In the genomic region with DNA sequence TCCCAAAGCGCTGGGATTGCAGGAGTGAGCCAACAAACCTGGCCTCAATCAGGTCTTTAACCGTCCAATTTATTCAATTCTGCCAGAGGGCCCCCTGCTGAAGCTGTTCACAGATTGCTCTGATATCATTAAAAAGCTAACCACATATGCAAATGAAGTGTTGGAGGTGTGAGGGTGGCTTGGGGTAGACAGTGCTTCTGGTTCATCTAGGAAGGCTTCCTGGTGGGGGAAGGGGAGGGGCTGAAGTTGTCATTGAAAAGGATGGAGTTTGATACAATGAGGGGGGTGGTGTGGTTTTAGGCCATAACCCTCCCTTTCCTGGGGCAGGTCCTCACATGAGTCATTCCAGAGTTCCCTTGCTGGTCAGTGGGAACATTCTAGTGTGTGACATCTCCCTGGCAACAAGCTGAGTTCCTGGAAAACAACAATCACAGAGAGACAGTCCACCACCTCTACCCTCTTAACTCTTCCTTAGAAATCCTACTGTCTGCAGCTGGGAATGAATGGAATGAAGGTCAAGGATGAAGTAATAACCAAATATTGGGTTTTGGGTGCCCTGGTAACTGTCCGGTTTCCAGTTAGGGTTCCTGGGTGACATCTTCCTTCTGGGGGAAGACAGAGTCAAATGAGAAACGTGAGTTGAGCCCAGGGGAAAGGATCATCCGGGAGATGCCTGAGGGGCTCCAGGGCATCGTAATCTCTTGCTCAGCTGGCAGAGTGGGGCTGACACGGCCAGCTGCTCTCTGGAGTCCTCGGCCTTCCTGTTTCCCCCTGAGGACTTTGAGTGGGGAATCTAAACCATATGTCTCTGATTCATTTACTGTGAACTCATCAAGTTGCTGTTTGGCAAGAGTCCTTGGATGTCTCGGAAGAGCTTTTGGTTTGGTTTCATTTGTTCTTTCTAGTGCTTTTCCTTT, we compare ENCODE assay signal across 8 cellular contexts. TPM values are rescaled to one million over a fixed set of nuclear protein-coding genes. Genes with fewer than 3 reads are reported as not detected.
DNase-seq lines count a peak whose midpoint lies in the region; ATAC-seq and TF ChIP-seq lines count a peak whose summit lies in the region.

No MANE protein-coding gene starts in this region.

- peak; percentile 31 for DNase-seq in DMS79 treated with DMSO at 0.1 percent for 48 hours (lab: John Stamatoyannopoulos, UW)
- DNase-seq in DMS79 (lab: John Stamatoyannopoulos, UW): no peak
- DNase-seq in NCI-H2171 (lab: John Stamatoyannopoulos, UW): peak; percentile 68
- DNase-seq in central memory CD8-positive, alpha-beta T cell (ENCODE audit: low spot score in 2 of 2): peak in 1 of 2 donors; percentile 11
- DNase-seq in lower lobe of right lung: no peak
- no peak for DNase-seq in stimulated activated CD4-positive, alpha-beta T cell treated with anti-CD3 and anti-CD28 coated beads, Interleukin-12 subunit alpha, Interleukin-12 subunit beta, amount 100 ng/mL, for 4 hours

- H3K27me3 Mint-ChIP-seq in central memory CD8-positive, alpha-beta T cell: peaks cover 9% of the 10 kb centered on the region

- H3K4me1 ChIP-seq in lower lobe of right lung (peaks cover 58% of the 10 kb centered on the region), thymus (ENCODE audit: control insufficient read depth, insufficient read depth, low read length) (no peaks in the 10 kb centered on the region)

- H3K27me3 ChIP-seq in lower lobe of right lung (ENCODE audit: low read depth): no peaks in the 10 kb centered on the region
- H3K27me3 ChIP-seq in thymus (ENCODE audit: control insufficient read depth, insufficient read depth): no peaks in the 10 kb centered on the region

- peak; percentile 61 for ATAC-seq in central memory CD8-positive, alpha-beta T cell (replicated peaks; ENCODE audit: extremely low read depth, poor library complexity, severe bottlenecking)
- ATAC-seq in lower lobe of right lung (peak; percentile 71 to 72), GM21825 (IDR thresholded peaks at IDR 0.05; ENCODE audit: unreplicated experiment) (no peak)

- TF ChIP-seq CTCF in lower lobe of right lung (IDR thresholded peaks at IDR 0.05): no peak

- no peaks in the 10 kb centered on the region for H3K9me3 Mint-ChIP-seq in central memory CD8-positive, alpha-beta T cell

- H3K4me3 ChIP-seq in lower lobe of right lung (no peak overlapping the region), thymus (ENCODE audit: low read length) (no peak overlapping the region)

- H3K27ac Mint-ChIP-seq in central memory CD8-positive, alpha-beta T cell (ENCODE audit: low read depth): no peak overlapping the region

- 92% methylated on average over 9 of the region's 9 CpGs for WGBS in thymus

- H3K36me3 ChIP-seq in lower lobe of right lung: no peaks in the 10 kb centered on the region
- no peaks in the 10 kb centered on the region for H3K36me3 ChIP-seq in thymus (ENCODE audit: control insufficient read depth, insufficient read depth)

- peaks cover 14% of the 10 kb centered on the region for H3K4me1 Mint-ChIP-seq in central memory CD8-positive, alpha-beta T cell

- peaks cover 6% of the 10 kb centered on the region for H3K36me3 Mint-ChIP-seq in central memory CD8-positive, alpha-beta T cell (ENCODE audit: insufficient read depth)

- H3K4me3 Mint-ChIP-seq in central memory CD8-positive, alpha-beta T cell: no peak overlapping the region

- intact Hi-C loops in lower lobe of right lung (cut with DNase I): no loop called here

- peak overlapping the region; percentile 83 for H3K27ac ChIP-seq in lower lobe of right lung
- H3K27ac ChIP-seq in thymus (ENCODE audit: low read depth): peak overlapping the region; percentile 5

- H3K9me3 ChIP-seq in lower lobe of right lung: no peaks in the 10 kb centered on the region
- no peaks in the 10 kb centered on the region for H3K9me3 ChIP-seq in thymus (ENCODE audit: control insufficient read depth)

RNA-seq across cellular contexts. Expression of a gene that starts 32.2 kb away (rescaled TPM):
- total RNA-seq in lower lobe of right lung: 12.8 TPM
- 27.2 TPM for polyA plus RNA-seq in thymus

RNA-seq across cellular contexts. Expression of a gene that starts 58.9 kb away (rescaled TPM):
- 25.8 TPM for total RNA-seq in lower lobe of right lung
- 34.6 TPM for polyA plus RNA-seq in thymus

Comparison
In these comparisons a context has a peak if more than half of its experiments do, and no peak if none do; other contexts are left out.
1. DNase-seq: peak in DMS79 treated with DMSO at 0.1 percent for 48 hours (single experiment) and NCI-H2171 (single experiment); none in DMS79 (single experiment), lower lobe of right lung (single experiment) and stimulated activated CD4-positive, alpha-beta T cell treated with anti-CD3 and anti-CD28 coated beads, Interleukin-12 subunit alpha, Interleukin-12 subunit beta, amount 100 ng/mL, for 4 hours (single experiment).